8 cellular contexts compared by ENCODE assay signal in genomic region chr3:195859061-195859845, GRCh38. TPM values are rescaled to one million over a fixed set of nuclear protein-coding genes. Genes with fewer than 3 reads are reported as not detected.
DNase-seq lines count a peak whose midpoint lies in the region; ATAC-seq and TF ChIP-seq lines count a peak whose summit lies in the region.

No MANE protein-coding gene starts in this region.

- H3K4me3 Mint-ChIP-seq in activated CD4-positive, alpha-beta memory T cell treated with anti-CD3 and anti-CD28 coated beads, Interleukin-2, amount 10 ng/mL, durations not matched to agents 7 days and 5 days: no peak overlapping the region

- DNase-seq in AML-193 (lab: John Stamatoyannopoulos, UW) (peak; percentile 57 to 61), H4 (ENCODE audit: low spot score) (peak; percentile 45), NCI-H526 treated with DMSO at 0.1 percent for 48 hours (lab: John Stamatoyannopoulos, UW) (peak; percentile 33), dorsolateral prefrontal cortex (peak in 9 of 10 donors; percentile 72 to 86 (median 78)), mesendoderm (peak; percentile 80)
- DNase-seq in activated CD4-positive, alpha-beta memory T cell treated with anti-CD3 and anti-CD28 coated beads, Interleukin-2, amount 10 ng/mL, durations not matched to agents 7 days and 5 days: peak; percentile 76
- peak; percentile 29 to 55 for DNase-seq in stimulated activated CD8-positive, alpha-beta memory T cell treated with anti-CD3 and anti-CD28 coated beads, Interleukin-15, amount 100 ng/mL, for 48 hours (ENCODE audit: low read depth in 2 of 2)

- H3K27me3 ChIP-seq in dorsolateral prefrontal cortex (no peaks in the 10 kb centered on the region), mesendoderm (ENCODE audit: insufficient read depth, low read length, poor library complexity) (no peaks in the 10 kb centered on the region)

- H3K27ac ChIP-seq in dorsolateral prefrontal cortex (peak overlapping the region in 13 of 59 donors; percentile 2 to 50 (median 25)), mesendoderm (ENCODE audit: low read depth, low read length) (no peak overlapping the region)

- H3K4me2 ChIP-seq in mesendoderm (ENCODE audit: low read length): no peak overlapping the region

- no peaks in the 10 kb centered on the region for H3K4me1 ChIP-seq in mesendoderm (ENCODE audit: control insufficient read depth, low read depth, low read length)

- WGBS in mesendoderm (ENCODE audit: extremely low coverage, insufficient coverage, low lambda C conversion rate): no CpG with 5 or more reads among the region's 21 CpGs

- H3K4ac ChIP-seq in mesendoderm (ENCODE audit: low read depth, low read length): no peak overlapping the region

- H3K23ac ChIP-seq in mesendoderm (ENCODE audit: low read length): no peak overlapping the region

- no peak overlapping the region for H2AK5ac ChIP-seq in mesendoderm (ENCODE audit: low read length)

- no peaks in the 10 kb centered on the region for H3K36me3 ChIP-seq in mesendoderm (ENCODE audit: control insufficient read depth, insufficient read depth, low read length)

- H3K27ac Mint-ChIP-seq in activated CD4-positive, alpha-beta memory T cell treated with anti-CD3 and anti-CD28 coated beads, Interleukin-2, amount 10 ng/mL, durations not matched to agents 7 days and 5 days: no peak overlapping the region

- no peaks in the 10 kb centered on the region for H3K79me1 ChIP-seq in mesendoderm (ENCODE audit: low read length)

- no peak overlapping the region for H3K18ac ChIP-seq in mesendoderm (ENCODE audit: low read length)

- TF ChIP-seq CTCF in dorsolateral prefrontal cortex (IDR thresholded peaks at IDR 0.05 in 54 of 56, conservative IDR thresholded peaks at IDR 0.05 in 2 of 56; ENCODE audit: low read depth in 1 of 56, partially characterized antibody in 56 of 56): peak; percentile 89 to 99 (median 96)

- no peaks in the 10 kb centered on the region for H3K79me2 ChIP-seq in mesendoderm (ENCODE audit: control insufficient read depth, insufficient read depth, low read length)

- H3K36me3 Mint-ChIP-seq in activated CD4-positive, alpha-beta memory T cell treated with anti-CD3 and anti-CD28 coated beads, Interleukin-2, amount 10 ng/mL, durations not matched to agents 7 days and 5 days (ENCODE audit: low read depth): peaks cover 4% of the 10 kb centered on the region

- no peaks in the 10 kb centered on the region for H3K9me3 Mint-ChIP-seq in activated CD4-positive, alpha-beta memory T cell treated with anti-CD3 and anti-CD28 coated beads, Interleukin-2, amount 10 ng/mL, durations not matched to agents 7 days and 5 days

- peaks cover 6% of the 10 kb centered on the region for H3K4me1 Mint-ChIP-seq in activated CD4-positive, alpha-beta memory T cell treated with anti-CD3 and anti-CD28 coated beads, Interleukin-2, amount 10 ng/mL, durations not matched to agents 7 days and 5 days

- H3K27me3 Mint-ChIP-seq in activated CD4-positive, alpha-beta memory T cell treated with anti-CD3 and anti-CD28 coated beads, Interleukin-2, amount 10 ng/mL, durations not matched to agents 7 days and 5 days: peaks cover 5% of the 10 kb centered on the region

- H3K4me3 ChIP-seq in dorsolateral prefrontal cortex (peak overlapping the region in 46 of 59 donors; percentile 5 to 52 (median 36)), mesendoderm (ENCODE audit: low read length) (no peak overlapping the region)

- no peak for ATAC-seq in GM21825 (IDR thresholded peaks at IDR 0.05; ENCODE audit: unreplicated experiment)

- H2BK5ac ChIP-seq in mesendoderm (ENCODE audit: low read length): no peak overlapping the region

- no peak overlapping the region for H2BK120ac ChIP-seq in mesendoderm (ENCODE audit: low read depth, low read length)

- no peak overlapping the region for H4K5ac ChIP-seq in mesendoderm (ENCODE audit: low read length)

- POLR2A ChIA-PET in activated CD4-positive, alpha-beta memory T cell treated with anti-CD3 and anti-CD28 coated beads, Interleukin-2, amount 10 ng/mL, durations not matched to agents 7 days and 5 days (lab: Charles Lee): interaction anchor here (0.9 to 4.0 kb wide), 3 partner anchors 36 to 56 kb away, joined by 3 to 21 read pairs (median 9); no protein-coding TSS in a partner anchor

- H2BK15ac ChIP-seq in mesendoderm (replicated peaks; ENCODE audit: low read depth): no peak overlapping the region

- CTCF ChIA-PET in activated CD4-positive, alpha-beta memory T cell treated with anti-CD3 and anti-CD28 coated beads, Interleukin-2, amount 10 ng/mL, durations not matched to agents 7 days and 5 days (lab: Charles Lee): interaction anchor here (0.6 to 4.8 kb wide), 22 partner anchors 9 to 122 kb away, joined by 3 to 61 read pairs (median 3); partner anchors contain the start of gene TNK2

- no peak overlapping the region for H3K56ac ChIP-seq in mesendoderm (ENCODE audit: low read length)

- intact Hi-C loops in dorsolateral prefrontal cortex (cut with DNase I): loop anchor here in 1 of 2 donors (10.0 kb wide), 1 partner anchor 294 kb away; no protein-coding TSS in a partner anchor

- H3K9ac ChIP-seq in mesendoderm (ENCODE audit: low read length): no peak overlapping the region

- H4K8ac ChIP-seq in mesendoderm (ENCODE audit: low read depth, low read length): no peak overlapping the region

RNA-seq across cellular contexts. Expression of gene MUC4, which starts 47.5 kb away (rescaled TPM):
- not detected in 2 replicates for total RNA-seq in H4 (2014; rRNA removed; shearing (Covaris generic))
- under 1 TPM; 0.08 to 0.15 TPM for total RNA-seq in activated CD4-positive, alpha-beta memory T cell treated with anti-CD3 and anti-CD28 coated beads, Interleukin-2, amount 10 ng/mL, durations not matched to agents 7 days and 5 days
- total RNA-seq in dorsolateral prefrontal cortex: 1 to 10 TPM in 2 of 120 experiments, under 1 TPM in 28, not detected in 90; 0.04 to 1.1 (median 0.28) TPM
- polyA plus RNA-seq in mesendoderm (2013, experiment 1 of 2): 0.24 TPM
- polyA plus RNA-seq in mesendoderm (2013, experiment 2 of 2): 0.27 TPM

RNA-seq across cellular contexts. Expression of gene TNK2, which starts 49.1 kb away (rescaled TPM):
- total RNA-seq in H4 (2014; rRNA removed; shearing (Covaris generic)): 3.7 and 6.4 TPM in 2 replicates
- total RNA-seq in activated CD4-positive, alpha-beta memory T cell treated with anti-CD3 and anti-CD28 coated beads, Interleukin-2, amount 10 ng/mL, durations not matched to agents 7 days and 5 days: 100 to 1,000 TPM; 113 to 115 TPM
- total RNA-seq in dorsolateral prefrontal cortex: 100 to 1,000 TPM; 167 to 402 (median 279) TPM
- 10.7 TPM for polyA plus RNA-seq in mesendoderm (2013, experiment 1 of 2)
- 10.4 TPM for polyA plus RNA-seq in mesendoderm (2013, experiment 2 of 2)

Comparison
In these comparisons a context has a peak if more than half of its experiments do, and no peak if none do; other contexts are left out.
1. RNA of gene TNK2, which starts 49.1 kb away (total RNA-seq): 167 to 402 TPM in dorsolateral prefrontal cortex and 113 to 115 TPM in activated CD4-positive, alpha-beta memory T cell treated with anti-CD3 and anti-CD28 coated beads, Interleukin-2, amount 10 ng/mL, durations not matched to agents 7 days and 5 days; 3.7 to 6.4 TPM in H4; every median in the first group is over 10 times any median in the second.
2. Peak in every context shown above with its lines, with median percentiles within 50 percentile points of each other: DNase-seq.